Comparison of ENCODE assay signal across 19 cellular contexts in genomic region chr6:744954-745353, GRCh38.
"Had no signal": no experiment of that assay in that cellular context is flagged by ENCODE, and none has a peak within 500 bp of the region (broad histone marks: within the 10 kb centered on the region; RNA-seq: fewer than 3 reads in every experiment).

No MANE protein-coding gene starts in this region.

- DNase-seq: KBM-7, NCI-H1092, NCI-H1105 treated with DMSO at 0.1 percent for 48 hours, NCI-H1417 treated with DMSO at 0.1 percent for 48 hours, NCI-H146, NCI-H1694 treated with DMSO at 0.1 percent for 48 hours, NCI-H1930, NCI-H2171, NCI-H226, NCI-H446, NCI-H510A, NCI-H524 treated with DMSO at 0.1 percent for 48 hours, NCI-H82, Right ventricle myocardium superior, RPMI8226, SIG-M5 had no signal

- H3K27ac ChIP-seq: HL-60, SJSA1, SK-N-MC had no signal

- H3K4me3 ChIP-seq: SJSA1, SK-N-MC had no signal

- H3K9me3 ChIP-seq: SJSA1 had no signal

- H3K27me3 ChIP-seq: SJSA1 had no signal

- H3K36me3 ChIP-seq: SJSA1 had no signal
